Comparison of ENCODE assay signal across 24 cellular contexts in the genomic region with DNA sequence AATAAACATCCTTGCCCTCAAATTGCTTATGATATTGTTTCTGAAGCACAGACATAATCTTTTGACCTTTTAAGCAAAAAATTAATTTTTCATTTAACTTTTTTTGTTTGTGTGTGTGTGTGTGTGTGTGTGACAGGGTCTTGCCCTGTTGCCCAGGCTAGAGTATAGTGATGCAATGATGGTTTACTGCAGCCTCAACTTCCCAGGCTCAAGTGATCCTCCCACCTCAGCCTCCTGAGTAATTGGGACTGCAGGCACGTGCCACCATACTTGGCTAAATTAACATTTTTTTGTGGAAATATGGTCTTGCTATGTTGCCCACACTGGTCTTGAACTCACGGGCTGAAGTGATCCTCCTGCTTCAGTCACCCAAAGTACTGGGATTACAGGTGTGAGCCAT.
"Had no signal": no experiment of that assay in that cellular context is flagged by ENCODE, and none has a peak within 500 bp of the region (broad histone marks: within the 10 kb centered on the region; RNA-seq: fewer than 3 reads in every experiment).

No MANE protein-coding gene starts in this region.

- H3K4me1 ChIP-seq: right lobe of liver, upper lobe of right lung had no signal

- ATAC-seq: natural killer cell; psoas muscle; right cardiac atrium; right lobe of liver; stimulated activated effector memory CD8-positive, alpha-beta T cell treated with anti-CD3 and anti-CD28 coated beads, Interleukin-12 subunit alpha, Interleukin-12 subunit beta, amount 100 ng/mL, for 72 hours; stimulated activated naive B cell treated with anti-CD40 and anti-IgM and Interleukin-4, amounts not matched to agents 10 μg/mL and 1 μg/mL and 100 μg/mL, for 72 hours; upper lobe of right lung had no signal

- H3K36me3 ChIP-seq: neural progenitor cell, ovary, right lobe of liver, sigmoid colon, stomach, thoracic aorta, thyroid gland, tibial nerve, upper lobe of right lung, uterus had no signal

- H3K27ac ChIP-seq: neural progenitor cell, ovary, parathyroid adenoma, psoas muscle, right lobe of liver, stomach, thoracic aorta, thyroid gland, tibial nerve, upper lobe of right lung, uterus had no signal

- FAIRE-seq: small intestine had no signal

- H3K9me3 ChIP-seq: ovary, psoas muscle, right lobe of liver, sigmoid colon, stomach, thoracic aorta, thyroid gland, tibial nerve, upper lobe of right lung, uterus had no signal

- H3K9ac ChIP-seq: neural progenitor cell, parathyroid adenoma had no signal

- DNase-seq: natural killer cell; occipital lobe; ovary; posterior cingulate gyrus; psoas muscle; right cardiac atrium; right lobe of liver; sigmoid colon; small intestine; stimulated activated CD4-positive, alpha-beta T cell treated with anti-CD3 and anti-CD28 coated beads, Interleukin-15, amount 100 ng/mL, for 24 hours; stimulated activated CD4-positive, alpha-beta T cell treated with anti-CD3 and anti-CD28 coated beads, Interleukin-2, amount 100 ng/mL, for 24 hours; stimulated activated CD4-positive, alpha-beta T cell treated with anti-CD3 and anti-CD28 coated beads, Interleukin-2, amount 100 ng/mL, for 48 hours; stimulated activated CD4-positive, alpha-beta T cell treated with anti-CD3 and anti-CD28 coated beads, Interleukin-4, amount 100 ng/mL, for 24 hours; stimulated activated naive B cell treated with anti-CD40 and anti-IgM and Interleukin-4, amounts not matched to agents 10 μg/mL and 1 μg/mL and 100 μg/mL, for 72 hours; stimulated activated naive CD4-positive, alpha-beta T cell treated with Interleukin-2 at 50 U/mL for 16 hours; stomach; thyroid gland; upper lobe of right lung; uterus had no signal

- H2AFZ ChIP-seq: neural progenitor cell, parathyroid adenoma had no signal

- H3K4me3 ChIP-seq: neural progenitor cell, ovary, psoas muscle, right lobe of liver, sigmoid colon, stomach, thoracic aorta, thyroid gland, tibial nerve, upper lobe of right lung, uterus had no signal

- H3K27me3 ChIP-seq: neural progenitor cell, ovary, right lobe of liver, sigmoid colon, stomach, thyroid gland, tibial nerve, upper lobe of right lung, uterus had no signal
